Comparison of ENCODE assay signal across 8 cellular contexts in the genomic region with DNA sequence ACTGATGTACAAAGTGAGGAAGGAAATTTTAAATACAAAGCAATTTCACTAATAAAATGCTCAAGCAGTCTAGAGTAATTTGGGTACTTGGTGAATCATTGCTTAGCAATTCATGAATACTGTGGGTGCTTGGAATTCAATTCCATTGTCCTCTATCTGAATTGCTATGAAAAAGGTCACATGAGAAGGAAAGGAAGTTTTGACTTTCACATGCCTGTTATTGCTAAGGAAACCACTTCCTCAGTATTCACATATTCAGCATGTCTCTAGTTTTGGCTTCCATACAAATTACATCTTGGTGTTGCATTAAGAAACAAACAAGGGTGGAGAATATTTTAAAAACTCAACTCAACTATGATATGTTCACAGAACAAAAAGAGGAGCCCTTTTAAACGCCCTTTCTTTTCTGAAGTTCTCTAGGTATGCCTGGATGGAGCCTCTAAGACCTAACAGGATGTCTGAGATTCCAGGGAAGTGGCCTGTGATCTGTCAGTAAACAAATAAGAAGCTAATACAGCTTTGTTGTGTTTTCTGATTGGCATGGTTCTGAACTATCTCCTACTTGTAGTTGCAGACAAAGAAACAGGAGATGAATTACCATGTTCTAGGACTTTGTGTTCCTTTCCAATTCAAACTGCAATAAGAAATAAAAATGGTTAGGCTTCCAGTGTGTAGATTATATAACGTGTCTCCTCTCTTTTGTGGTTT.
A peak's percentile ranks its signal among the peaks of the same experiment; 100 is the strongest.
DNase-seq lines count a peak whose midpoint lies in the region; ATAC-seq and TF ChIP-seq lines count a peak whose summit lies in the region.

No MANE protein-coding gene starts in this region.

- POLR2A ChIA-PET in A673 (lab: Charles Lee; ENCODE audit: low non-redundant PET): no interaction called here

- H3K14ac ChIP-seq in mesenchymal stem cell (ENCODE audit: low read length in 2 of 2): peak overlapping the region in 1 of 2 experiments; percentile 6

- no peaks in the 10 kb centered on the region for H3K36me3 ChIP-seq in A673 (ENCODE audit: insufficient read depth, low read length, poor library complexity, severe bottlenecking)
- H3K36me3 ChIP-seq in MM.1S (replicated peaks; ENCODE audit: insufficient read depth, low read length): no peaks in the 10 kb centered on the region
- H3K36me3 ChIP-seq in ectodermal cell (ENCODE audit: control insufficient read depth, insufficient read depth, low read length): no peaks in the 10 kb centered on the region
- no peaks in the 10 kb centered on the region for H3K36me3 ChIP-seq in mesenchymal stem cell (ENCODE audit: control insufficient read depth in 1 of 2, insufficient read depth in 2 of 2, low read depth in 1 of 2, low read length in 2 of 2)

- BruUV-seq in A673 (replicated peaks; lab: Mats Ljungman, UMichigan): no TSS peak

- no peak overlapping the region for H3K4ac ChIP-seq in mesenchymal stem cell (ENCODE audit: low read depth in 1 of 2, low read length in 2 of 2)

- no peak overlapping the region for H4K8ac ChIP-seq in mesenchymal stem cell (ENCODE audit: low read length)

- no peaks in the 10 kb centered on the region for H3K9me3 ChIP-seq in A673 (ENCODE audit: low read depth, low read length, poor library complexity, severe bottlenecking)
- no peaks in the 10 kb centered on the region for H3K9me3 ChIP-seq in MM.1S (replicated peaks; ENCODE audit: insufficient read depth, low read length)
- H3K9me3 ChIP-seq in ectodermal cell (ENCODE audit: control insufficient read depth, low read length): no peaks in the 10 kb centered on the region
- H3K9me3 ChIP-seq in mesenchymal stem cell (ENCODE audit: control insufficient read depth, low read length): no peaks in the 10 kb centered on the region

- CTCF ChIA-PET in A673 (lab: Charles Lee): no interaction called here

- H3K27ac ChIP-seq in A673 (ENCODE audit: low read depth, low read length, poor library complexity, severe bottlenecking) (peak overlapping the region; percentile 41), MM.1S (ENCODE audit: low read length) (no peak overlapping the region), ectodermal cell (ENCODE audit: insufficient read depth, low read depth, low read length, poor library complexity, severe bottlenecking) (peak overlapping the region; percentile 72), mesenchymal stem cell (ENCODE audit: low read length, poor library complexity, severe bottlenecking) (peak overlapping the region; percentile 99)

- H2AFZ ChIP-seq in MM.1S (ENCODE audit: low read length) (no peak overlapping the region), mesenchymal stem cell (ENCODE audit: low read depth, low read length) (no peak overlapping the region)

- H3K4me3 ChIP-seq in A673 (ENCODE audit: low read depth, low read length, poor library complexity, severe bottlenecking) (no peak overlapping the region), MM.1S (ENCODE audit: low read length) (no peak overlapping the region), ectodermal cell (ENCODE audit: insufficient read depth, low read depth, low read length) (no peak overlapping the region), mesenchymal stem cell (ENCODE audit: insufficient read depth in 1 of 2, low read depth in 1 of 2, low read length in 2 of 2) (no peak overlapping the region)

- no peaks in the 10 kb centered on the region for H3K9me2 ChIP-seq in MM.1S (replicated peaks; ENCODE audit: insufficient read depth, low read length)

- H2BK120ac ChIP-seq in mesenchymal stem cell (ENCODE audit: low read depth, low read length): no peak overlapping the region

- no peaks in the 10 kb centered on the region for H4K20me1 ChIP-seq in MM.1S (ENCODE audit: insufficient read depth, low read length)

- H3K27me3 ChIP-seq in A673 (replicated peaks; ENCODE audit: insufficient read depth, low read depth, low read length, poor library complexity) (no peaks in the 10 kb centered on the region), MM.1S (replicated peaks; ENCODE audit: insufficient read depth, low read length) (no peaks in the 10 kb centered on the region), ectodermal cell (ENCODE audit: control insufficient read depth, insufficient read depth, low read length, poor library complexity, severe bottlenecking) (no peaks in the 10 kb centered on the region), mesenchymal stem cell (ENCODE audit: control insufficient read depth in 1 of 2, insufficient read depth in 1 of 2, low read length in 2 of 2) (no peaks in the 10 kb centered on the region)

- TF ChIP-seq CTCF in A673 (conservative IDR thresholded peaks at IDR 0.05; ENCODE audit: low read depth, low read length) (no peak), MM.1S (IDR thresholded peaks at IDR 0.05; ENCODE audit: low read length) (no peak)

- H3K4me2 ChIP-seq in MM.1S (ENCODE audit: low read depth, low read length) (peak overlapping the region; percentile 27), mesenchymal stem cell (ENCODE audit: low read length, poor library complexity, severe bottlenecking) (no peak overlapping the region)

- no peak overlapping the region for H3K23ac ChIP-seq in mesenchymal stem cell (ENCODE audit: low read length in 2 of 2)

- peak overlapping the region; percentile 86 for H2BK5ac ChIP-seq in mesenchymal stem cell (ENCODE audit: low read depth, low read length, poor library complexity, severe bottlenecking)

- H3K9ac ChIP-seq in MM.1S (ENCODE audit: low read length) (no peak overlapping the region), mesenchymal stem cell (ENCODE audit: low read length) (peak overlapping the region; percentile 77)

- peak overlapping the region in 1 of 2 experiments; percentile 73 for H3K18ac ChIP-seq in mesenchymal stem cell (ENCODE audit: low read depth in 1 of 2, low read length in 2 of 2)

- no peak overlapping the region for H2BK12ac ChIP-seq in mesenchymal stem cell (ENCODE audit: low read length in 2 of 2)

- peaks cover 2% of the 10 kb centered on the region for H3K79me1 ChIP-seq in mesenchymal stem cell (replicated peaks; ENCODE audit: low read length, poor library complexity, severe bottlenecking)

- no peaks in the 10 kb centered on the region for H3K79me2 ChIP-seq in MM.1S (ENCODE audit: low read length)

- no peak overlapping the region for H2BK15ac ChIP-seq in mesenchymal stem cell (ENCODE audit: low read depth, poor library complexity, severe bottlenecking)

- H4K91ac ChIP-seq in mesenchymal stem cell (ENCODE audit: low read length): no peak overlapping the region

- DNase-seq in A673 (ENCODE audit: low spot score) (peak; percentile 90), MM.1S (no peak), mesenchymal stem cell (peak; percentile 74), T-helper 9 cell (no peak), NCI-H146 (lab: John Stamatoyannopoulos, UW) (no peak)
- no peak for DNase-seq in activated effector memory CD4-positive, alpha-beta T cell treated with anti-CD3 and anti-CD28 coated beads, Interleukin-2, amount 50 U/mL, for 16 hours

- peaks cover 25% of the 10 kb centered on the region for H3K4me1 ChIP-seq in A673 (ENCODE audit: insufficient read depth, low read length, poor library complexity, severe bottlenecking)
- H3K4me1 ChIP-seq in MM.1S (ENCODE audit: low read length): peaks cover 13% of the 10 kb centered on the region
- H3K4me1 ChIP-seq in ectodermal cell (ENCODE audit: control insufficient read depth, insufficient read depth, low read length): no peaks in the 10 kb centered on the region
- peaks cover 3% of the 10 kb centered on the region for H3K4me1 ChIP-seq in mesenchymal stem cell (ENCODE audit: control insufficient read depth, insufficient read depth, low read depth, low read length)

- WGBS in ectodermal cell, 2 experiments: 71 to 81% methylated on average over 2 of the region's 2 CpGs
- WGBS in mesenchymal stem cell: 2% methylated on average over 2 of the region's 2 CpGs

- no peak overlapping the region for H2AK5ac ChIP-seq in mesenchymal stem cell (ENCODE audit: low read length, severe bottlenecking)

- intact Hi-C loops in A673 (cut with micrococcal nuclease; ENCODE audit: unreplicated experiment): loop anchor here (5.0 kb wide), 1 partner anchor 812 kb away; a partner anchor contains a TSS

- H3F3A ChIP-seq in MM.1S (ENCODE audit: insufficient read depth, low read length): no peaks in the 10 kb centered on the region

- ATAC-seq in GM19452 (IDR thresholded peaks at IDR 0.05; ENCODE audit: unreplicated experiment): no peak

Comparison
In these comparisons a context has a peak if more than half of its experiments do, and no peak if none do; other contexts are left out.
1. DNase-seq: peak in A673 (single experiment) and mesenchymal stem cell (single experiment); none in MM.1S (single experiment), activated effector memory CD4-positive, alpha-beta T cell treated with anti-CD3 and anti-CD28 coated beads, Interleukin-2, amount 50 U/mL, for 16 hours (single experiment), T-helper 9 cell (single experiment) and NCI-H146 (single experiment).